ENCODE assay signal across 9 cellular contexts in the genomic region with DNA sequence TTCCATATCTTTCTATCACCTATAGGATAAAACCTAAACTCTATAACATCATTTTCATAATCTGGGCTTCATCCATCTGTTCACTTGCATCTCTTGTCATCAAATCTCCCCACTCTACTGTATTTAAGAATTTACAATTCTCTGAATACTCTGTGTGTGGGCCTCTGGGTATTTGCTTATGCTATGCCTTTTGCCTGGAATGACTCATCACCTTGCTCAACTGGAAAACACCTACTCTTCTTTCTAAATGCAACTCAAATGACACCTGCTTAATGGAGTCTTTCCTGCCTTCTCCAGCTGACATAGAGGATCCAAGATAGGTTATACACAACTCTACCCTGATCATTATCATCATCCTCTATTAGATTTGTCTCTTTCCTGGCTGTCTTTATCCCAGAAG.
DNase-seq lines count a peak whose midpoint lies in the region; ATAC-seq and TF ChIP-seq lines count a peak whose summit lies in the region.
"Had no signal": no experiment of that assay in that cellular context is flagged by ENCODE, and none has a peak within 500 bp of the region (broad histone marks: within the 10 kb centered on the region; RNA-seq: fewer than 3 reads in every experiment).

No MANE protein-coding gene starts in this region.

- DNase-seq in GM12865 (ENCODE audit: low read depth) (peak; percentile 65), epithelial cell of proximal tubule (ENCODE audit: low read depth) (peak; percentile 58), ascending aorta (ENCODE audit: low spot score in 2 of 2) (no peak), GM23338 (ENCODE audit: low spot score) (no peak)
- no peak for DNase-seq in activated T-cell treated with anti-CD3 and anti-CD28 coated beads, Interleukin-2, amount 50 U/mL, for 72 hours
- DNase-seq in activated T-helper 2 cell treated with anti-CD3 and anti-CD28 coated beads, Interferon-gamma antibody, Interleukin-2, Interleukin-4, amounts not matched to agents 10 μg/mL and 5 μg/mL and 100 μg/mL, durations not matched to agents 14 hours and 24 hours and 36 hours (ENCODE audit: low spot score) = no peak

- H3K4me1 ChIP-seq in ascending aorta (no peaks in the 10 kb centered on the region), GM23338 (ENCODE audit: insufficient read depth) (no peaks in the 10 kb centered on the region)

- no peaks in the 10 kb centered on the region for H3K79me2 ChIP-seq in GM23338 (replicated peaks; ENCODE audit: insufficient read depth)

- no peaks in the 10 kb centered on the region for H3K36me3 ChIP-seq in ascending aorta
- H3K36me3 ChIP-seq in GM23338 (ENCODE audit: insufficient read depth) = no peaks in the 10 kb centered on the region

- no peak overlapping the region for H3K4me2 ChIP-seq in GM23338

- H3K36me3 Mint-ChIP-seq in activated T-cell treated with anti-CD3 and anti-CD28 coated beads, Interleukin-2, amount 50 U/mL, for 72 hours (ENCODE audit: insufficient read depth in 2 of 2) = peaks cover 0 to 1% of the 10 kb centered on the region in 2 donors
- H3K36me3 Mint-ChIP-seq in GM23338 (ENCODE audit: low read depth) = no peaks in the 10 kb centered on the region
- H3K36me3 Mint-ChIP-seq in activated T-helper 2 cell treated with anti-CD3 and anti-CD28 coated beads, Interferon-gamma antibody, Interleukin-2, Interleukin-4, amounts not matched to agents 10 μg/mL and 5 μg/mL and 100 μg/mL, durations not matched to agents 14 hours and 24 hours and 36 hours (ENCODE audit: low read depth) = no peaks in the 10 kb centered on the region

- no peak overlapping the region for H3K27ac ChIP-seq in ascending aorta
- no peak overlapping the region for H3K27ac ChIP-seq in GM23338 (ENCODE audit: low read depth)
- H3K27ac ChIP-seq: VCaP had no signal

- no peaks in the 10 kb centered on the region for H3K27me3 Mint-ChIP-seq in activated T-cell treated with anti-CD3 and anti-CD28 coated beads, Interleukin-2, amount 50 U/mL, for 72 hours (ENCODE audit: low read depth)
- H3K27me3 Mint-ChIP-seq in GM23338 (ENCODE audit: insufficient read depth, low read depth, poor library complexity) = no peaks in the 10 kb centered on the region
- H3K27me3 Mint-ChIP-seq in activated T-helper 2 cell treated with anti-CD3 and anti-CD28 coated beads, Interferon-gamma antibody, Interleukin-2, Interleukin-4, amounts not matched to agents 10 μg/mL and 5 μg/mL and 100 μg/mL, durations not matched to agents 14 hours and 24 hours and 36 hours (ENCODE audit: low read depth) = no peaks in the 10 kb centered on the region

- no peak overlapping the region for H3K27ac Mint-ChIP-seq in activated T-cell treated with anti-CD3 and anti-CD28 coated beads, Interleukin-2, amount 50 U/mL, for 72 hours
- H3K27ac Mint-ChIP-seq in GM23338 = no peak overlapping the region
- H3K27ac Mint-ChIP-seq in activated T-helper 2 cell treated with anti-CD3 and anti-CD28 coated beads, Interferon-gamma antibody, Interleukin-2, Interleukin-4, amounts not matched to agents 10 μg/mL and 5 μg/mL and 100 μg/mL, durations not matched to agents 14 hours and 24 hours and 36 hours = no peak overlapping the region

- peaks cover 5% of the 10 kb centered on the region; the same call in 1 of the 2 replicates for H3K9me2 ChIP-seq in GM23338 (ENCODE audit: insufficient read depth)

- H3F3A ChIP-seq in GM23338 (replicated peaks; ENCODE audit: low read depth) = no peaks in the 10 kb centered on the region

- H3K27me3 ChIP-seq in ascending aorta (no peaks in the 10 kb centered on the region), GM23338 (ENCODE audit: insufficient read depth) (no peaks in the 10 kb centered on the region)

- H2AFZ ChIP-seq in GM23338 = no peak overlapping the region

- intact Hi-C loops in ascending aorta (cut with DNase I) = no loop called here
- intact Hi-C loops in activated T-helper 2 cell treated with anti-CD3 and anti-CD28 coated beads, Interferon-gamma antibody, Interleukin-2, Interleukin-4, amounts not matched to agents 10 μg/mL and 5 μg/mL and 100 μg/mL, durations not matched to agents 14 hours and 24 hours and 36 hours (cut with micrococcal nuclease) = no loop called here

- H3K4me1 Mint-ChIP-seq in activated T-cell treated with anti-CD3 and anti-CD28 coated beads, Interleukin-2, amount 50 U/mL, for 72 hours (ENCODE audit: low read depth) = no peaks in the 10 kb centered on the region
- no peaks in the 10 kb centered on the region for H3K4me1 Mint-ChIP-seq in GM23338
- H3K4me1 Mint-ChIP-seq in activated T-helper 2 cell treated with anti-CD3 and anti-CD28 coated beads, Interferon-gamma antibody, Interleukin-2, Interleukin-4, amounts not matched to agents 10 μg/mL and 5 μg/mL and 100 μg/mL, durations not matched to agents 14 hours and 24 hours and 36 hours (ENCODE audit: low read depth) = no peaks in the 10 kb centered on the region

- no peaks in the 10 kb centered on the region for H3K9me3 ChIP-seq in ascending aorta

- H3K4me3 ChIP-seq in GM12865 (ENCODE audit: low read depth, low read length) (no peak overlapping the region), epithelial cell of proximal tubule (ENCODE audit: low read depth, low read length) (no peak overlapping the region), ascending aorta (no peak overlapping the region), GM23338 (no peak overlapping the region)

- peaks cover 3 to 4% of the 10 kb centered on the region in 2 donors for H3K9me3 Mint-ChIP-seq in activated T-cell treated with anti-CD3 and anti-CD28 coated beads, Interleukin-2, amount 50 U/mL, for 72 hours
- no peaks in the 10 kb centered on the region for H3K9me3 Mint-ChIP-seq in GM23338
- H3K9me3 Mint-ChIP-seq in activated T-helper 2 cell treated with anti-CD3 and anti-CD28 coated beads, Interferon-gamma antibody, Interleukin-2, Interleukin-4, amounts not matched to agents 10 μg/mL and 5 μg/mL and 100 μg/mL, durations not matched to agents 14 hours and 24 hours and 36 hours = peaks cover 26% of the 10 kb centered on the region

- ATAC-seq in GM21447 (IDR thresholded peaks at IDR 0.05; ENCODE audit: unreplicated experiment) (peak; percentile 98), HG03354 (IDR thresholded peaks at IDR 0.05; ENCODE audit: poor library complexity, severe bottlenecking, unreplicated experiment) (peak; percentile 96), GM23338 (no peak)
- ATAC-seq in activated T-cell treated with anti-CD3 and anti-CD28 coated beads, Interleukin-2, amount 50 U/mL, for 72 hours (replicated peaks in 1 of 2) = no peak

- TF ChIP-seq CTCF in GM12865 (IDR thresholded peaks at IDR 0.05; ENCODE audit: insufficient read depth, low read depth, low read length, missing control alignments) (no peak), epithelial cell of proximal tubule (conservative IDR thresholded peaks at IDR 0.05; ENCODE audit: low read depth, low read length) (no peak), ascending aorta (IDR thresholded peaks at IDR 0.05) (no peak), GM23338 (conservative IDR thresholded peaks at IDR 0.05; ENCODE audit: low read depth in 2 of 2) (no peak)

- no peak overlapping the region for H3K4me3 Mint-ChIP-seq in activated T-cell treated with anti-CD3 and anti-CD28 coated beads, Interleukin-2, amount 50 U/mL, for 72 hours
- no peak overlapping the region for H3K4me3 Mint-ChIP-seq in GM23338
- no peak overlapping the region for H3K4me3 Mint-ChIP-seq in activated T-helper 2 cell treated with anti-CD3 and anti-CD28 coated beads, Interferon-gamma antibody, Interleukin-2, Interleukin-4, amounts not matched to agents 10 μg/mL and 5 μg/mL and 100 μg/mL, durations not matched to agents 14 hours and 24 hours and 36 hours (ENCODE audit: low read depth)

- no peaks in the 10 kb centered on the region for H4K20me1 ChIP-seq in GM23338 (replicated peaks; ENCODE audit: insufficient read depth)

TF ChIP-seq in GM23338, 12 proteins besides CTCF, POLR2A, EP300 and RAD21 (continues in another document):
- TF ChIP-seq, protein P1, sequence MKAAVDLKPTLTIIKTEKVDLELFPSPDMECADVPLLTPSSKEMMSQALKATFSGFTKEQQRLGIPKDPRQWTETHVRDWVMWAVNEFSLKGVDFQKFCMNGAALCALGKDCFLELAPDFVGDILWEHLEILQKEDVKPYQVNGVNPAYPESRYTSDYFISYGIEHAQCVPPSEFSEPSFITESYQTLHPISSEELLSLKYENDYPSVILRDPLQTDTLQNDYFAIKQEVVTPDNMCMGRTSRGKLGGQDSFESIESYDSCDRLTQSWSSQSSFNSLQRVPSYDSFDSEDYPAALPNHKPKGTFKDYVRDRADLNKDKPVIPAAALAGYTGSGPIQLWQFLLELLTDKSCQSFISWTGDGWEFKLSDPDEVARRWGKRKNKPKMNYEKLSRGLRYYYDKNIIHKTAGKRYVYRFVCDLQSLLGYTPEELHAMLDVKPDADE (IDR thresholded peaks at IDR 0.05) = no peak
- TF ChIP-seq EZH2 (IDR thresholded peaks at IDR 0.05; ENCODE audit: low read depth, unreplicated experiment) = no peak
- no peak for TF ChIP-seq ZNF114 (CRISPR knock-in tag; IDR thresholded peaks at IDR 0.05)
- TF ChIP-seq JUNB (IDR thresholded peaks at IDR 0.05; ENCODE audit: unreplicated experiment) = no peak
- TF ChIP-seq STAT1 (IDR thresholded peaks at IDR 0.05; ENCODE audit: unreplicated experiment) = no peak
- no peak for TF ChIP-seq ZNF331 (CRISPR knock-in tag; IDR thresholded peaks at IDR 0.05; ENCODE audit: low read depth)
- no peak for TF ChIP-seq CREB1 (CRISPR knock-in tag; IDR thresholded peaks at IDR 0.05; ENCODE audit: low read depth)
- TF ChIP-seq POLR2AphosphoS5 (IDR thresholded peaks at IDR 0.05; ENCODE audit: low read depth) = no peak
- TF ChIP-seq EZH2phosphoT487 (IDR thresholded peaks at IDR 0.05; ENCODE audit: unreplicated experiment) = no peak

Comparison
In these comparisons a context has a peak if more than half of its experiments do, and no peak if none do; other contexts are left out.
1. DNase-seq: peak in GM12865 (single experiment) and epithelial cell of proximal tubule (single experiment); none in activated T-cell treated with anti-CD3 and anti-CD28 coated beads, Interleukin-2, amount 50 U/mL, for 72 hours (0 of 2), ascending aorta (0 of 2), GM23338 (single experiment) and activated T-helper 2 cell treated with anti-CD3 and anti-CD28 coated beads, Interferon-gamma antibody, Interleukin-2, Interleukin-4, amounts not matched to agents 10 μg/mL and 5 μg/mL and 100 μg/mL, durations not matched to agents 14 hours and 24 hours and 36 hours (single experiment).
2. ATAC-seq: peak in GM21447 (single experiment) and HG03354 (single experiment); none in activated T-cell treated with anti-CD3 and anti-CD28 coated beads, Interleukin-2, amount 50 U/mL, for 72 hours (0 of 2) and GM23338 (single experiment).